1 cellular context compared by ENCODE assay signal in the genomic region with DNA sequence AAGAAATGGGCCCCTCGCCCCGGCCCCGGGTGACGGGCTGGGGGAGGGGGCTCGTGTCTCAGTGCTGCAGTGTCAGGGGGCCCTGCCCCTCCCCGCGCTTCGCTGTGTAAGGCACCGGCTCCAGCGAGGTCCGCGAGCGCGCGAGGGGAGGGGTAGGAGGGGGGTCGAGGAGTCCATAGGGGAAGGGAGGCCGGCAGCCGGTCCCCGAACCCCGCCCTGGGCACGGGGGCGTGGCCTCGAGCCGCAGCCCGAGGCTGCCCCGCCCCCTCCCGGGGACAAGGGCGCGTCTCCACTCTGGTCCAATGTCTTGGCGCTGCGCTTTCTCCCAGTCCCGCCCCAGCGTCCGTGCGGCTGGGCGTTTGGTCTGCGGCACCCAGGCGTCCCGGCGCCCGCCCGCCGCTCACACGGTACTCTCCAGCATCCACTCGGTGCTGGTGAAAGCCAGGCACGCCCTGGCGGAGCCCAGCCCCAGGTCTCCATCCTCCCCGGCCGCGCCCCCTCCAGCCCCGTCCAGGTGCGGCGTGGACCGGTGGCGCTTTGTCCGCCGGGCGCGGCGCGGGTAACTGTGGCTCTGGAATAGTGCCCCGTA.
A peak's percentile ranks its signal among the peaks of the same experiment; 100 is the strongest.
TF ChIP-seq lines count a peak whose summit lies in the region.

No MANE protein-coding gene starts in this region.

TF ChIP-seq in HepG2, 621 proteins besides CTCF, POLR2A, EP300 and RAD21:
- TF ChIP-seq HHEX (CRISPR knock-in tag; IDR thresholded peaks at IDR 0.05) = no peak
- no peak for TF ChIP-seq NFE2L1 (CRISPR knock-in tag; IDR thresholded peaks at IDR 0.05; ENCODE audit: borderline replicate concordance)
- TF ChIP-seq, protein P1, sequence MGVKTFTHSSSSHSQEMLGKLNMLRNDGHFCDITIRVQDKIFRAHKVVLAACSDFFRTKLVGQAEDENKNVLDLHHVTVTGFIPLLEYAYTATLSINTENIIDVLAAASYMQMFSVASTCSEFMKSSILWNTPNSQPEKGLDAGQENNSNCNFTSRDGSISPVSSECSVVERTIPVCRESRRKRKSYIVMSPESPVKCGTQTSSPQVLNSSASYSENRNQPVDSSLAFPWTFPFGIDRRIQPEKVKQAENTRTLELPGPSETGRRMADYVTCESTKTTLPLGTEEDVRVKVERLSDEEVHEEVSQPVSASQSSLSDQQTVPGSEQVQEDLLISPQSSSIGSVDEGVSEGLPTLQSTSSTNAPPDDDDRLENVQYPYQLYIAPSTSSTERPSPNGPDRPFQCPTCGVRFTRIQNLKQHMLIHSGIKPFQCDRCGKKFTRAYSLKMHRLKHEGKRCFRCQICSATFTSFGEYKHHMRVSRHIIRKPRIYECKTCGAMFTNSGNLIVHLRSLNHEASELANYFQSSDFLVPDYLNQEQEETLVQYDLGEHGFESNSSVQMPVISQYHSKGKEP (CRISPR knock-in tag; IDR thresholded peaks at IDR 0.05) = no peak
- TF ChIP-seq HNRNPK (IDR thresholded peaks at IDR 0.05; ENCODE audit: low read depth, low read length, poor library complexity, severe bottlenecking) = peak; percentile 65
